Comparison of ENCODE assay signal across 18 cellular contexts in genomic region chr3:106880206-106880605, GRCh38.
"Had no signal": no experiment of that assay in that cellular context is flagged by ENCODE, and none has a peak within 500 bp of the region (broad histone marks: within the 10 kb centered on the region; RNA-seq: fewer than 3 reads in every experiment).

No MANE protein-coding gene starts in this region.

- H3K27me3 Mint-ChIP-seq: activated naive CD4-positive, alpha-beta T cell treated with anti-CD3 and anti-CD28 coated beads, Interleukin-2, amount 10 ng/mL, durations not matched to agents 7 days and 5 days; effector memory CD8-positive, alpha-beta T cell; memory B cell had no signal

- H3K4me1 ChIP-seq: ascending aorta, prostate gland, transverse colon, vagina had no signal

- H3K36me3 ChIP-seq: ascending aorta, prostate gland, transverse colon, vagina had no signal

- H3K27ac Mint-ChIP-seq: activated naive CD4-positive, alpha-beta T cell treated with anti-CD3 and anti-CD28 coated beads, Interleukin-2, amount 10 ng/mL, durations not matched to agents 7 days and 5 days; activated T-helper 2 cell treated with anti-CD3 and anti-CD28 coated beads, Interferon-gamma antibody, Interleukin-2, Interleukin-4, amounts not matched to agents 10 μg/mL and 5 μg/mL and 100 μg/mL, durations not matched to agents 14 hours and 24 hours and 36 hours; effector memory CD8-positive, alpha-beta T cell; memory B cell; natural killer cell had no signal

- DNase-seq: activated CD4-positive, alpha-beta T cell treated with anti-CD3 and anti-CD28 coated beads, Interleukin-2, amount 50 U/mL, for 1 hour; activated naive CD4-positive, alpha-beta T cell treated with anti-CD3 and anti-CD28 coated beads, Interleukin-2, amount 10 ng/mL, durations not matched to agents 7 days and 5 days; dermis blood vessel endothelial cell; effector memory CD8-positive, alpha-beta T cell; head of caudate nucleus; kidney glomerular epithelial cell; left ventricle myocardium superior; natural killer cell; right cardiac atrium; stimulated activated naive CD8-positive, alpha-beta T cell treated with anti-CD3 and anti-CD28 coated beads, Interleukin-15, Interleukin-2, amounts not matched to agents 100 U/mL and 50 U/mL, for 24 hours; transverse colon had no signal

- H3K9me3 ChIP-seq: prostate gland, transverse colon, vagina had no signal

- FAIRE-seq: bronchial epithelial cell, frontal cortex had no signal

- H3K4me3 Mint-ChIP-seq: activated naive CD4-positive, alpha-beta T cell treated with anti-CD3 and anti-CD28 coated beads, Interleukin-2, amount 10 ng/mL, durations not matched to agents 7 days and 5 days; effector memory CD8-positive, alpha-beta T cell; memory B cell; natural killer cell had no signal

- H3K4me1 Mint-ChIP-seq: activated naive CD4-positive, alpha-beta T cell treated with anti-CD3 and anti-CD28 coated beads, Interleukin-2, amount 10 ng/mL, durations not matched to agents 7 days and 5 days; memory B cell; natural killer cell had no signal

- ATAC-seq: effector memory CD8-positive, alpha-beta T cell; left ventricle myocardium superior; natural killer cell; right cardiac atrium; stimulated activated naive CD8-positive, alpha-beta T cell treated with anti-CD3 and anti-CD28 coated beads, Interleukin-15, Interleukin-2, amounts not matched to agents 100 U/mL and 50 U/mL, for 24 hours had no signal

- H3K36me3 Mint-ChIP-seq: activated naive CD4-positive, alpha-beta T cell treated with anti-CD3 and anti-CD28 coated beads, Interleukin-2, amount 10 ng/mL, durations not matched to agents 7 days and 5 days; memory B cell had no signal

- H3K4me3 ChIP-seq: ascending aorta, prostate gland, transverse colon, vagina had no signal

- H3K9me3 Mint-ChIP-seq: activated naive CD4-positive, alpha-beta T cell treated with anti-CD3 and anti-CD28 coated beads, Interleukin-2, amount 10 ng/mL, durations not matched to agents 7 days and 5 days; activated T-helper 2 cell treated with anti-CD3 and anti-CD28 coated beads, Interferon-gamma antibody, Interleukin-2, Interleukin-4, amounts not matched to agents 10 μg/mL and 5 μg/mL and 100 μg/mL, durations not matched to agents 14 hours and 24 hours and 36 hours had no signal

- H3K27me3 ChIP-seq: ascending aorta, transverse colon, vagina had no signal
